ENCODE assay signal across 8 cellular contexts in genomic region chr12:122889658-122890561, GRCh38. TPM values are rescaled to one million over a fixed set of nuclear protein-coding genes. Genes with fewer than 3 reads are reported as not detected.
DNase-seq lines count a peak whose midpoint lies in the region; ATAC-seq and TF ChIP-seq lines count a peak whose summit lies in the region.

No MANE protein-coding gene starts in this region.

- ATAC-seq in left ventricle myocardium superior (no peak), left lung (no peak), upper lobe of right lung (no peak), sciatic nerve (no peak)

- no peaks in the 10 kb centered on the region for H3K9me3 Mint-ChIP-seq in activated T-helper 1 cell treated with anti-CD3 and anti-CD28 coated beads, Interleukin-12 subunit alpha, Interleukin-12 subunit beta, Interleukin-2, Interleukin-4 antibody, amounts not matched to agents 30 ng/mL and 10 ng/mL and 1 ng/mL, durations not matched to agents 14 hours and 24 hours and 36 hours

- H3K27ac Mint-ChIP-seq in activated T-helper 1 cell treated with anti-CD3 and anti-CD28 coated beads, Interleukin-12 subunit alpha, Interleukin-12 subunit beta, Interleukin-2, Interleukin-4 antibody, amounts not matched to agents 30 ng/mL and 10 ng/mL and 1 ng/mL, durations not matched to agents 14 hours and 24 hours and 36 hours, result peak overlapping the region; percentile 15

- peak overlapping the region; percentile 40 for H3K4me3 Mint-ChIP-seq in activated T-helper 1 cell treated with anti-CD3 and anti-CD28 coated beads, Interleukin-12 subunit alpha, Interleukin-12 subunit beta, Interleukin-2, Interleukin-4 antibody, amounts not matched to agents 30 ng/mL and 10 ng/mL and 1 ng/mL, durations not matched to agents 14 hours and 24 hours and 36 hours

- peaks cover 69% of the 10 kb centered on the region for H3K4me1 Mint-ChIP-seq in activated T-helper 1 cell treated with anti-CD3 and anti-CD28 coated beads, Interleukin-12 subunit alpha, Interleukin-12 subunit beta, Interleukin-2, Interleukin-4 antibody, amounts not matched to agents 30 ng/mL and 10 ng/mL and 1 ng/mL, durations not matched to agents 14 hours and 24 hours and 36 hours (ENCODE audit: low read depth)

- H3K27ac ChIP-seq in left lung (peak overlapping the region; percentile 90 to 95), upper lobe of right lung (peak overlapping the region; percentile 90)

- H3K4me1 ChIP-seq in left lung (peaks cover 59 to 96% of the 10 kb centered on the region in 2 donors), upper lobe of right lung (peaks cover 79% of the 10 kb centered on the region)

- DNase-seq in cardiac septum (ENCODE audit: low spot score) (peak; percentile 69), left ventricle myocardium superior (no peak), left lung (no peak), upper lobe of right lung (no peak), foreskin fibroblast (no peak), OCI-M2 (lab: John Stamatoyannopoulos, UW; ENCODE audit: unreplicated experiment) (no peak), sciatic nerve (ENCODE audit: low spot score) (no peak)
- DNase-seq in activated T-helper 1 cell treated with anti-CD3 and anti-CD28 coated beads, Interleukin-12 subunit alpha, Interleukin-12 subunit beta, Interleukin-2, Interleukin-4 antibody, amounts not matched to agents 30 ng/mL and 10 ng/mL and 1 ng/mL, durations not matched to agents 14 hours and 24 hours and 36 hours (ENCODE audit: low spot score), result no peak

- H3K4me3 ChIP-seq in left lung (no peak overlapping the region), upper lobe of right lung (no peak overlapping the region), foreskin fibroblast (ENCODE audit: low read depth in 1 of 2, low read length in 2 of 2) (no peak overlapping the region)

- intact Hi-C loops in cardiac septum (cut with DNase I), result loop anchor here (2.0 kb wide), 1 partner anchor 17 kb away; no protein-coding TSS in a partner anchor
- intact Hi-C loops in left ventricle myocardium superior (cut with micrococcal nuclease), result no loop called here
- intact Hi-C loops in activated T-helper 1 cell treated with anti-CD3 and anti-CD28 coated beads, Interleukin-12 subunit alpha, Interleukin-12 subunit beta, Interleukin-2, Interleukin-4 antibody, amounts not matched to agents 30 ng/mL and 10 ng/mL and 1 ng/mL, durations not matched to agents 14 hours and 24 hours and 36 hours (cut with micrococcal nuclease), result loop anchor here (5.0 kb wide), 1 partner anchor 53 kb away; the partner anchor contains the start of gene HIP1R
- intact Hi-C loops in left lung (cut with DNase I), result no loop called here
- intact Hi-C loops in upper lobe of right lung (cut with DNase I), result no loop called here
- intact Hi-C loops in sciatic nerve (cut with DNase I), result no loop called here

- no peaks in the 10 kb centered on the region for H3K27me3 Mint-ChIP-seq in activated T-helper 1 cell treated with anti-CD3 and anti-CD28 coated beads, Interleukin-12 subunit alpha, Interleukin-12 subunit beta, Interleukin-2, Interleukin-4 antibody, amounts not matched to agents 30 ng/mL and 10 ng/mL and 1 ng/mL, durations not matched to agents 14 hours and 24 hours and 36 hours (ENCODE audit: insufficient read depth)

- TF ChIP-seq CTCF in left lung (IDR thresholded peaks at IDR 0.05) (no peak), upper lobe of right lung (IDR thresholded peaks at IDR 0.05) (no peak), foreskin fibroblast (IDR thresholded peaks at IDR 0.05; ENCODE audit: low read depth, low read length) (no peak)

- no peaks in the 10 kb centered on the region for H3K27me3 ChIP-seq in left lung
- H3K27me3 ChIP-seq in upper lobe of right lung, result no peaks in the 10 kb centered on the region

- peaks cover 10% of the 10 kb centered on the region for H3K36me3 Mint-ChIP-seq in activated T-helper 1 cell treated with anti-CD3 and anti-CD28 coated beads, Interleukin-12 subunit alpha, Interleukin-12 subunit beta, Interleukin-2, Interleukin-4 antibody, amounts not matched to agents 30 ng/mL and 10 ng/mL and 1 ng/mL, durations not matched to agents 14 hours and 24 hours and 36 hours (ENCODE audit: low read depth)

- H3K36me3 ChIP-seq in left lung (no peaks in the 10 kb centered on the region), upper lobe of right lung (no peaks in the 10 kb centered on the region)

- H3K9me3 ChIP-seq in left lung, result no peaks in the 10 kb centered on the region
- no peaks in the 10 kb centered on the region for H3K9me3 ChIP-seq in upper lobe of right lung

RNA-seq across cellular contexts. Expression of gene VPS37B, which starts 6.0 kb away (rescaled TPM):
- total RNA-seq in cardiac septum, result 16.8 TPM
- 29.5 TPM for total RNA-seq in left ventricle myocardium superior
- total RNA-seq in activated T-helper 1 cell treated with anti-CD3 and anti-CD28 coated beads, Interleukin-12 subunit alpha, Interleukin-12 subunit beta, Interleukin-2, Interleukin-4 antibody, amounts not matched to agents 30 ng/mL and 10 ng/mL and 1 ng/mL, durations not matched to agents 14 hours and 24 hours and 36 hours, result 12.7 and 14.3 TPM in 2 replicates
- 10 to 100 TPM; 33.9 to 35.8 TPM for total RNA-seq in left lung
- total RNA-seq in upper lobe of right lung, result 36.3 TPM
- 24.8 TPM for total RNA-seq in sciatic nerve

RNA-seq across cellular contexts. Expression of gene HIP1R, which starts 54.7 kb away (rescaled TPM):
- total RNA-seq in cardiac septum, result 16.6 TPM
- total RNA-seq in left ventricle myocardium superior, result 27.4 TPM
- 26.6 and 29.5 TPM in 2 replicates for total RNA-seq in activated T-helper 1 cell treated with anti-CD3 and anti-CD28 coated beads, Interleukin-12 subunit alpha, Interleukin-12 subunit beta, Interleukin-2, Interleukin-4 antibody, amounts not matched to agents 30 ng/mL and 10 ng/mL and 1 ng/mL, durations not matched to agents 14 hours and 24 hours and 36 hours
- 10 to 100 TPM; 32.0 to 33.1 TPM for total RNA-seq in left lung
- 33.0 TPM for total RNA-seq in upper lobe of right lung
- total RNA-seq in sciatic nerve, result 14.3 TPM

Comparison
In these comparisons a context has a peak if more than half of its experiments do, and no peak if none do; other contexts are left out.
1. intact Hi-C loops: an anchor here in cardiac septum (2.0 kb wide) and activated T-helper 1 cell treated with anti-CD3 and anti-CD28 coated beads, Interleukin-12 subunit alpha, Interleukin-12 subunit beta, Interleukin-2, Interleukin-4 antibody, amounts not matched to agents 30 ng/mL and 10 ng/mL and 1 ng/mL, durations not matched to agents 14 hours and 24 hours and 36 hours (5.0 kb wide); none called in left ventricle myocardium superior, left lung, upper lobe of right lung and sciatic nerve.